Comparison of ENCODE assay signal across 19 cellular contexts in the genomic region with DNA sequence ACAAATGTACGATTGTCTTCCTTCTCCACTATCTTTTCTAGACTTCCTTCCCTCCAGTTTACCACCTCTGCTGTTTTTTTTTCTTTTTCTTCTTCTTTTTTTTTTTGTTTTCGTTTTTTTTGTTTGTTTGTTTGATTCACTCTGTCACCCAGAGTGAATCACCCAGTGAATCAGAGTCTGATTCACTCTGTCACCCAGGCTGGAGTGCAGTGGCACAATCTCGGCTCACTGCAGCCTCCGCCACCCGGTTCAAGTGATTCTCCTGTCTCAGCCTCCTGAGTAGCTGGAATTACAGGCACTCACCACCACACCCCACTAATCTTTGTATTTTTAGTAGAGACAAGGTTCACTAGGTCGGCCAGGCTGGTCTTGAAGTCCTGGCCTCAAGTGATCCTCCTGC.
A peak's percentile ranks its signal among the peaks of the same experiment; 100 is the strongest.
DNase-seq lines count a peak whose midpoint lies in the region; ATAC-seq, FAIRE-seq and TF ChIP-seq lines count a peak whose summit lies in the region.
"Had no signal": no experiment of that assay in that cellular context is flagged by ENCODE, and none has a peak within 500 bp of the region (broad histone marks: within the 10 kb centered on the region; RNA-seq: fewer than 3 reads in every experiment).

No MANE protein-coding gene starts in this region.

- H3K27me3 ChIP-seq in PC-3 (ENCODE audit: low read length) (no peaks in the 10 kb centered on the region), trophoblast cell (ENCODE audit: insufficient read depth, low read length) (no peaks in the 10 kb centered on the region)
- H3K27me3 ChIP-seq: SJSA1 had no signal

- 13% methylated on average over 6 of the region's 6 CpGs for WGBS in A549 (ENCODE audit: missing lambda C conversion rate)
- no CpG with 5 or more reads among the region's 6 CpGs for WGBS in trophoblast cell (ENCODE audit: extremely low coverage, insufficient coverage, insufficient read length)

- CTCF ChIA-PET in A549 (lab: Yijun Ruan, JAX) = no interaction called here
- CTCF ChIA-PET in PC-3 (lab: Charles Lee) = no interaction called here

- no peaks in the 10 kb centered on the region for H3F3A ChIP-seq in PC-3 (ENCODE audit: low read length, unreplicated experiment)

- H3K4me3 ChIP-seq in A549 (no peak overlapping the region), PC-3 (ENCODE audit: low read length) (no peak overlapping the region), epithelial cell of esophagus (ENCODE audit: low read length) (no peak overlapping the region), trophoblast cell (ENCODE audit: low read depth, low read length) (no peak overlapping the region)
- H3K4me3 ChIP-seq: SJSA1 had no signal

- no peak overlapping the region for H2BK12ac ChIP-seq in trophoblast cell (ENCODE audit: low read length)

- H4K91ac ChIP-seq in trophoblast cell (ENCODE audit: low read depth, low read length) = no peak overlapping the region

- TF ChIP-seq RAD21 in A549 (conservative IDR thresholded peaks at IDR 0.05 in 1 of 2, IDR thresholded peaks at IDR 0.05 in 1 of 2) = no peak

- no peaks in the 10 kb centered on the region for H3K36me3 ChIP-seq in PC-3 (ENCODE audit: low read depth, low read length)
- no peaks in the 10 kb centered on the region for H3K36me3 ChIP-seq in trophoblast cell (ENCODE audit: control insufficient read depth in 1 of 2, insufficient read depth in 2 of 2, low read length in 2 of 2)
- H3K36me3 ChIP-seq: SJSA1 had no signal

- intact Hi-C loops in PC-3 (cut with micrococcal nuclease) = no loop called here

- H3K4me2 ChIP-seq in A549 = no peak overlapping the region
- no peak overlapping the region for H3K4me2 ChIP-seq in PC-3 (ENCODE audit: low read length)
- no peak overlapping the region for H3K4me2 ChIP-seq in trophoblast cell (ENCODE audit: low read length)

- no peaks in the 10 kb centered on the region for H3K9me2 ChIP-seq in PC-3 (replicated peaks; ENCODE audit: low read length)

- TF ChIP-seq POLR2A in A549 (IDR thresholded peaks at IDR 0.05; ENCODE audit: low read length) = no peak

- H4K20me1 ChIP-seq in PC-3 (ENCODE audit: low read length) = no peaks in the 10 kb centered on the region

- BruUV-seq in PC-3 (replicated peaks; lab: Mats Ljungman, UMichigan) = no TSS peak

- FAIRE-seq in A549 (lab: Jason Lieb, UNC) = no peak
- FAIRE-seq: D721Med had no signal

- no peak overlapping the region for H2AK5ac ChIP-seq in trophoblast cell (ENCODE audit: low read length)

- peak in 1 of 2 experiments; percentile 19 for DNase-seq in A549 (ENCODE audit: low read depth in 1 of 2, low spot score in 1 of 2)
- DNase-seq in PC-3 = peak; percentile 13
- peak; percentile 20 for DNase-seq in epithelial cell of esophagus (ENCODE audit: low read depth)
- peak; percentile 28 to 63 for DNase-seq in trophoblast cell
- DNase-seq in HPDE6-E6E7 (ENCODE audit: extremely low spot score) = no peak
- no peak for DNase-seq in activated T-cell treated with anti-CD3 and anti-CD28 coated beads for 4 hours
- DNase-seq: 8988T, KBM-7, MM.1S, NCI-H2029, NCI-H446, NCI-H524 treated with DMSO at 0.1 percent for 48 hours, NCI-H774, Right ventricle myocardium superior, RPMI8226 had no signal

- no peak overlapping the region for H3K4ac ChIP-seq in trophoblast cell (ENCODE audit: low read depth, low read length)

- H3K27ac ChIP-seq in A549 (no peak overlapping the region), PC-3 (ENCODE audit: low read length) (no peak overlapping the region), trophoblast cell (ENCODE audit: low read depth, low read length) (no peak overlapping the region)
- H3K27ac ChIP-seq: HL-60, SJSA1 had no signal

- 0 out of 6 replicates have a peak, but pooled peaks of 1 of the 2 experiments have one; percentile 30 for ATAC-seq in A549
- no peak for ATAC-seq in PC-3
- no peak for ATAC-seq in GM18907 (IDR thresholded peaks at IDR 0.05; ENCODE audit: unreplicated experiment)

- H2BK5ac ChIP-seq in trophoblast cell (ENCODE audit: low read depth, low read length, poor library complexity) = no peak overlapping the region

- H3K79me2 ChIP-seq in PC-3 (ENCODE audit: low read length) = no peaks in the 10 kb centered on the region
- no peaks in the 10 kb centered on the region for H3K79me2 ChIP-seq in trophoblast cell (ENCODE audit: control insufficient read depth, insufficient read depth, low read length, poor library complexity)

- no peak overlapping the region for H2AFZ ChIP-seq in PC-3 (ENCODE audit: low read length)
- H2AFZ ChIP-seq in trophoblast cell (ENCODE audit: insufficient read depth, low read length, poor library complexity) = no peak overlapping the region

- H3K9me3 ChIP-seq in A549 (no peaks in the 10 kb centered on the region), PC-3 (ENCODE audit: low read length) (no peaks in the 10 kb centered on the region), trophoblast cell (ENCODE audit: insufficient read depth, low read depth, low read length) (no peaks in the 10 kb centered on the region)
- H3K9me3 ChIP-seq: SJSA1 had no signal

- H3K79me1 ChIP-seq in trophoblast cell (ENCODE audit: low read length) = no peaks in the 10 kb centered on the region

- POLR2A ChIA-PET in A549 (lab: Yijun Ruan, JAX) (no interaction called here), PC-3 (lab: Charles Lee; ENCODE audit: unreplicated experiment) (no interaction called here)

- H3K18ac ChIP-seq in trophoblast cell (ENCODE audit: low read length) = no peak overlapping the region

- no peak for TF ChIP-seq EP300 in A549 (IDR thresholded peaks at IDR 0.05)

- H4K8ac ChIP-seq in trophoblast cell (ENCODE audit: low read depth, low read length) = no peak overlapping the region

- TF ChIP-seq CTCF in A549 (IDR thresholded peaks at IDR 0.05) (no peak), PC-3 (conservative IDR thresholded peaks at IDR 0.05; ENCODE audit: low read depth, low read length) (no peak), epithelial cell of esophagus (IDR thresholded peaks at IDR 0.05; ENCODE audit: insufficient read depth, low read depth, low read length, missing control alignments) (no peak)

- H3K9ac ChIP-seq in PC-3 (ENCODE audit: low read length) (no peak overlapping the region), trophoblast cell (ENCODE audit: low read length) (no peak overlapping the region)

- H3K4me1 ChIP-seq in A549 = no peaks in the 10 kb centered on the region
- no peaks in the 10 kb centered on the region for H3K4me1 ChIP-seq in PC-3 (ENCODE audit: insufficient read depth, low read length)
- H3K4me1 ChIP-seq in trophoblast cell (ENCODE audit: control insufficient read depth in 1 of 2, insufficient read depth in 2 of 2, low read length in 2 of 2) = no peaks in the 10 kb centered on the region
- H3K4me1 ChIP-seq: SJSA1 had no signal

- no peak overlapping the region for H3K14ac ChIP-seq in trophoblast cell (ENCODE audit: low read length)

- H4K12ac ChIP-seq in trophoblast cell (ENCODE audit: low read depth, low read length) = no peak overlapping the region

- H2BK120ac ChIP-seq in trophoblast cell (ENCODE audit: insufficient read depth, low read length, poor library complexity) = no peak overlapping the region

- no peak overlapping the region for H3K23ac ChIP-seq in trophoblast cell (ENCODE audit: low read length)

TF ChIP-seq in A549, 52 proteins besides CTCF, POLR2A, EP300 and RAD21:
- TF ChIP-seq HOXA7 (CRISPR knock-in tag; IDR thresholded peaks at IDR 0.05) = no peak
- TF ChIP-seq FOSL2 (IDR thresholded peaks at IDR 0.05) = no peak
- TF ChIP-seq FOSL2 (CRISPR knock-in tag; IDR thresholded peaks at IDR 0.05) = peak; percentile 61
- no peak for TF ChIP-seq SMC3 (IDR thresholded peaks at IDR 0.05)
- no peak for TF ChIP-seq HDAC2 (IDR thresholded peaks at IDR 0.05)

Comparison
In these comparisons a context has a peak if more than half of its experiments do, and no peak if none do; other contexts are left out.
1. DNase-seq: peak in PC-3 (single experiment), epithelial cell of esophagus (single experiment) and trophoblast cell (2 of 2); none in HPDE6-E6E7 (single experiment) and activated T-cell treated with anti-CD3 and anti-CD28 coated beads for 4 hours (single experiment).